Comparison of ENCODE assay signal across 11 cellular contexts in genomic region chr13:24625324-24625723, GRCh38. TPM values are rescaled to one million over a fixed set of nuclear protein-coding genes. Genes with fewer than 3 reads are reported as not detected.
DNase-seq lines count a peak whose midpoint lies in the region; ATAC-seq, FAIRE-seq and TF ChIP-seq lines count a peak whose summit lies in the region.
"Had no signal": no experiment of that assay in that cellular context is flagged by ENCODE, and none has a peak within 500 bp of the region (broad histone marks: within the 10 kb centered on the region; RNA-seq: fewer than 3 reads in every experiment).

No MANE protein-coding gene starts in this region.

- DNase-seq in GM12891 (ENCODE audit: insufficient read length, low spot score): peak; percentile 41
- DNase-seq in T-helper 17 cell: no peak
- no peak for DNase-seq in NCI-H2081 treated with DMSO at 0.1 percent for 48 hours (lab: John Stamatoyannopoulos, UW)
- DNase-seq in activated gamma-delta T cell treated with Interleukin-2 at 50 U/mL for 16 hours: no peak
- DNase-seq in cerebellum (ENCODE audit: low spot score): no peak

- H3K9ac ChIP-seq in mucosa of rectum (ENCODE audit: low read depth in 1 of 2, low read length in 2 of 2): no peak overlapping the region

- H3K36me3 ChIP-seq in mucosa of rectum (ENCODE audit: control insufficient read depth in 2 of 2, insufficient read depth in 2 of 2, low read length in 2 of 2): no peaks in the 10 kb centered on the region

- peak overlapping the region; percentile 84 for H3K27ac Mint-ChIP-seq in T-helper 17 cell

- peaks cover 12% of the 10 kb centered on the region for H3K4me1 Mint-ChIP-seq in T-helper 17 cell

- TF ChIP-seq POLR2A in GM12891 (IDR thresholded peaks at IDR 0.05; ENCODE audit: low read depth, low read length): no peak

- no peak for FAIRE-seq in GM12891 (lab: Jason Lieb, UNC)
- FAIRE-seq: G401.6, keratinocyte had no signal

- peak overlapping the region; percentile 19 to 57 for H3K27ac ChIP-seq in mucosa of rectum (ENCODE audit: low read depth in 2 of 2, low read length in 2 of 2)

- ATAC-seq in GM21423 (IDR thresholded peaks at IDR 0.05; ENCODE audit: unreplicated experiment) (peak; percentile 55), T-helper 17 cell (no peak), GM19397 (IDR thresholded peaks at IDR 0.05; ENCODE audit: unreplicated experiment) (no peak)

- no peaks in the 10 kb centered on the region for H3K27me3 ChIP-seq in mucosa of rectum (ENCODE audit: control insufficient read depth in 2 of 2, insufficient read depth in 2 of 2, low read length in 2 of 2)

- H3K4me3 ChIP-seq in mucosa of rectum (ENCODE audit: low read length in 2 of 2): no peak overlapping the region

- H3K27me3 Mint-ChIP-seq in T-helper 17 cell: no peaks in the 10 kb centered on the region

- H3K4me3 Mint-ChIP-seq in T-helper 17 cell: no peak overlapping the region

- H3K9me3 ChIP-seq in T-helper 17 cell (ENCODE audit: control insufficient read depth, low read length, poor library complexity, severe bottlenecking): no peaks in the 10 kb centered on the region
- H3K9me3 ChIP-seq in mucosa of rectum (ENCODE audit: control insufficient read depth in 2 of 2, low read length in 2 of 2): no peaks in the 10 kb centered on the region

- H3K4me1 ChIP-seq in mucosa of rectum (ENCODE audit: control insufficient read depth in 2 of 2, insufficient read depth in 2 of 2, low read length in 2 of 2): peaks cover 13 to 29% of the 10 kb centered on the region in 2 donors

- H3K36me3 Mint-ChIP-seq in T-helper 17 cell (ENCODE audit: low read depth): no peaks in the 10 kb centered on the region

TF ChIP-seq in GM12891, 5 proteins besides CTCF, POLR2A, EP300 and RAD21:
- TF ChIP-seq TAF1 (IDR thresholded peaks at IDR 0.05; ENCODE audit: low read depth, low read length): no peak

RNA-seq across cellular contexts. Expression of gene ATP12A, which starts 54.9 kb away (rescaled TPM):
- not detected for polyA plus RNA-seq in GM12891 (2012; ENCODE audit: low read depth, missing spikeins)
- total RNA-seq in T-helper 17 cell: not detected
- 0.36 TPM for total RNA-seq in cerebellum
- total RNA-seq: renal cortical epithelial cell had no signal
